ENCODE assay signal across 17 cellular contexts in genomic region chr10:96951954-96952353, GRCh38.
DNase-seq lines count a peak whose midpoint lies in the region; ATAC-seq, FAIRE-seq and TF ChIP-seq lines count a peak whose summit lies in the region.
"Had no signal": no experiment of that assay in that cellular context is flagged by ENCODE, and none has a peak within 500 bp of the region (broad histone marks: within the 10 kb centered on the region; RNA-seq: fewer than 3 reads in every experiment).

No MANE protein-coding gene starts in this region.

- H3K4me3 Mint-ChIP-seq in progenitor cell of endocrine pancreas (ENCODE audit: low read depth): no peak overlapping the region
- H3K4me3 Mint-ChIP-seq: B cell; CD8-positive, alpha-beta T cell; H9 had no signal

- peaks cover 0 to 69% (median 35%) of the 10 kb centered on the region in 9 donors for H3K36me3 ChIP-seq in heart left ventricle

- peaks cover 28% of the 10 kb centered on the region for H3K4me1 Mint-ChIP-seq in progenitor cell of endocrine pancreas (ENCODE audit: low read depth)
- H3K4me1 Mint-ChIP-seq: B cell, H9 had no signal

- FAIRE-seq in H54 (lab: Jason Lieb, UNC): peak; percentile 38

- TF ChIP-seq CTCF in heart left ventricle (IDR thresholded peaks at IDR 0.05) (no peak), progenitor cell of endocrine pancreas (IDR thresholded peaks at IDR 0.05; ENCODE audit: unreplicated experiment) (no peak)

- 50 to 69% (median 57%) methylated on average over 2 of the region's 2 CpGs for WGBS in heart left ventricle, 4 donors

- intact Hi-C loops in Right ventricle myocardium superior (cut with DNase I): no loop called here
- intact Hi-C loops in heart left ventricle (cut with DNase I): no loop called here

- H3K27me3 ChIP-seq in heart left ventricle: no peaks in the 10 kb centered on the region
- H3K27me3 ChIP-seq: BLaER1 treated with 17β-estradiol and CSF1 and Interleukin-3, amounts not matched to agents 10 nM and 100 nM had no signal

- peaks cover 22% of the 10 kb centered on the region for H3K36me3 Mint-ChIP-seq in progenitor cell of endocrine pancreas (ENCODE audit: insufficient read depth)

- ATAC-seq in Right ventricle myocardium superior (ENCODE audit: poor library complexity) (peak; percentile 38), heart left ventricle (no peak), HG02973 (IDR thresholded peaks at IDR 0.05; ENCODE audit: unreplicated experiment) (no peak), HG02840 (IDR thresholded peaks at IDR 0.05; ENCODE audit: low FRiP score, unreplicated experiment) (no peak)
- ATAC-seq: CD8-positive, alpha-beta T cell had no signal

- DNase-seq in Right ventricle myocardium superior: no peak
- no peak for DNase-seq in heart left ventricle
- no peak for DNase-seq in H54 (ENCODE audit: insufficient read length, low spot score)
- DNase-seq in progenitor cell of endocrine pancreas (ENCODE audit: low spot score, unreplicated experiment): no peak
- DNase-seq: Calu3; CD8-positive, alpha-beta T cell; DMS 273 treated with DMSO at 0.1 percent for 48 hours; DMS53; DND-41; EL; GOT3; H9; KG1 had no signal

- TF ChIP-seq POLR2A in heart left ventricle (IDR thresholded peaks at IDR 0.05) (no peak), H54 (IDR thresholded peaks at IDR 0.05; ENCODE audit: low read depth, low read length) (no peak)

- H3K9me3 ChIP-seq in heart left ventricle: no peaks in the 10 kb centered on the region
- H3K9me3 ChIP-seq: BLaER1 treated with 17β-estradiol and CSF1 and Interleukin-3, amounts not matched to agents 10 nM and 100 nM had no signal

- H3K4me1 ChIP-seq in heart left ventricle: peaks cover 0 to 24% (median 3%) of the 10 kb centered on the region in 12 donors
- H3K4me1 ChIP-seq: BLaER1 treated with 17β-estradiol and CSF1 and Interleukin-3, amounts not matched to agents 10 nM and 100 nM had no signal

- H3K27ac ChIP-seq in heart left ventricle: no peak overlapping the region
- H3K27ac ChIP-seq: BLaER1 treated with 17β-estradiol and CSF1 and Interleukin-3, amounts not matched to agents 10 nM and 100 nM had no signal

- H3K27ac Mint-ChIP-seq in progenitor cell of endocrine pancreas: peak overlapping the region; percentile 71
- H3K27ac Mint-ChIP-seq: B cell; CD8-positive, alpha-beta T cell had no signal

- H3K9me3 Mint-ChIP-seq in progenitor cell of endocrine pancreas (ENCODE audit: low read depth): no peaks in the 10 kb centered on the region
- H3K9me3 Mint-ChIP-seq: CD8-positive, alpha-beta T cell; H9 had no signal

- H3K27me3 Mint-ChIP-seq in progenitor cell of endocrine pancreas: no peaks in the 10 kb centered on the region
- H3K27me3 Mint-ChIP-seq: B cell had no signal

- H3K4me3 ChIP-seq in heart left ventricle: no peak overlapping the region
- H3K4me3 ChIP-seq: BLaER1 treated with 17β-estradiol and CSF1 and Interleukin-3, amounts not matched to agents 10 nM and 100 nM had no signal
